ENCODE assay signal across 1 cellular context in the genomic region with DNA sequence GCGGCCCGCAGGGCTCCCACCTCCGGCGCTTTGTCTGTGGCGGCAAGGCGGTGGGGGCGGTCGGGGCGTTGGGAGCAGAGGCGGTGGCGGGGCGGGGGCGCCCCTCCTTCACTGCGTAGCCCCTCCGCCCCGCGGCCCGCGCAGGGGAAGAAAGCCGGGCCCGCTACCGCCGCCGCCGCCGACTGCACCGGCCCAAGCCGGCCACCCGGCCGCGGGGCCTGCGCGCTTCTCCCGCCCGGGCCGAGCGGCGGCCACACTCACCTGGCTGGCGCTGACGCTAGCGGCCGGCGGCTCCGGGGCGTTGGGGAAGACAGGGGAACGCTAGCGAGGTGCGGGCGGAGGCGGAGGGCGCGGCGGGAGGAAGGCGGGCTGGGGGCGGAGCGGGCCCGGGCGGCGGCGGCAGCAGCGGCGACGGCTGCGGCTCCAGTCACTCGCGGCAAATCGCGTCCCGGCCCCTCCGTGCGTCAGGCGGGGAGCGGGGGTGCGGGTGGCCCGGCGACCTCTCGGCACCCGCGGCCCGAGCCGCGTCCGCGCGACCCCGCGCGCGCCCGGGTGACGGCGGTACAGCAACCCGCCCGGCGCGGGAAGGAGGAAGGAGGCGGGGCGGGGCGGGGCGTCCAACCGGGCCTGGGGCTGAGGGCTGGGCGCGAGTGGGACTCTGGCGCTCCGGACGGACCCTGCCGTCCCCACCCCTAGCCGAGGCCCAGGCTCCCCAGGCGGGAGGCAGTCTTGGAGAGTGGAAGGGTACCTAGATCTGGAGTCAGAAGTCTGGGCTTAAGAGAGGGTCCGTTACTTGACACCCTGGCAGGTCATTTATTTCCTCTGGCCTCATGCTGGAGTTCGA.
TF ChIP-seq lines count a peak whose summit lies in the region.

A gene with protein sequence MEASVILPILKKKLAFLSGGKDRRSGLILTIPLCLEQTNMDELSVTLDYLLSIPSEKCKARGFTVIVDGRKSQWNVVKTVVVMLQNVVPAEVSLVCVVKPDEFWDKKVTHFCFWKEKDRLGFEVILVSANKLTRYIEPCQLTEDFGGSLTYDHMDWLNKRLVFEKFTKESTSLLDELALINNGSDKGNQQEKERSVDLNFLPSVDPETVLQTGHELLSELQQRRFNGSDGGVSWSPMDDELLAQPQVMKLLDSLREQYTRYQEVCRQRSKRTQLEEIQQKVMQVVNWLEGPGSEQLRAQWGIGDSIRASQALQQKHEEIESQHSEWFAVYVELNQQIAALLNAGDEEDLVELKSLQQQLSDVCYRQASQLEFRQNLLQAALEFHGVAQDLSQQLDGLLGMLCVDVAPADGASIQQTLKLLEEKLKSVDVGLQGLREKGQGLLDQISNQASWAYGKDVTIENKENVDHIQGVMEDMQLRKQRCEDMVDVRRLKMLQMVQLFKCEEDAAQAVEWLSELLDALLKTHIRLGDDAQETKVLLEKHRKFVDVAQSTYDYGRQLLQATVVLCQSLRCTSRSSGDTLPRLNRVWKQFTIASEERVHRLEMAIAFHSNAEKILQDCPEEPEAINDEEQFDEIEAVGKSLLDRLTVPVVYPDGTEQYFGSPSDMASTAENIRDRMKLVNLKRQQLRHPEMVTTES (minus strand): TSS at position 595 of the 844 bp plus-strand sequence. CDS start 72,991 bp downstream, outside the sequence.

TF ChIP-seq in HEK293, 187 proteins besides CTCF, POLR2A, EP300 and RAD21 (continued from another document and continues in another):
- TF ChIP-seq, protein P1, sequence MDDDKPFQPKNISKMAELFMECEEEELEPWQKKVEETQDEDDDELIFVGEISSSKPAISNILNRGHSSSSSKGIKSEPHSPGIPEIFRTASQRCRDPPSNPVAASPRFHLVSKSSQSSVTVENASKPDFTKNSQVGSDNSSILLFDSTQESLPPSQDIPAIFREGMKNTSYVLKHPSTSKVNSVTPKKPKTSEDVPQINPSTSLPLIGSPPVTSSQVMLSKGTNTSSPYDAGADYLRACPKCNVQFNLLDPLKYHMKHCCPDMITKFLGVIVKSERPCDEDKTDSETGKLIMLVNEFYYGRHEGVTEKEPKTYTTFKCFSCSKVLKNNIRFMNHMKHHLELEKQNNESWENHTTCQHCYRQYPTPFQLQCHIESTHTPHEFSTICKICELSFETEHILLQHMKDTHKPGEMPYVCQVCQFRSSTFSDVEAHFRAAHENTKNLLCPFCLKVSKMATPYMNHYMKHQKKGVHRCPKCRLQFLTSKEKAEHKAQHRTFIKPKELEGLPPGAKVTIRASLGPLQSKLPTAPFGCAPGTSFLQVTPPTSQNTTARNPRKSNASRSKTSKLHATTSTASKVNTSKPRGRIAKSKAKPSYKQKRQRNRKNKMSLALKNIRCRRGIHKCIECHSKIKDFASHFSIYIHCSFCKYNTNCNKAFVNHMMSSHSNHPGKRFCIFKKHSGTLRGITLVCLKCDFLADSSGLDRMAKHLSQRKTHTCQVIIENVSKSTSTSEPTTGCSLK (tag by site-specific recombination; IDR thresholded peaks at IDR 0.05) = no peak
- TF ChIP-seq, protein P2, sequence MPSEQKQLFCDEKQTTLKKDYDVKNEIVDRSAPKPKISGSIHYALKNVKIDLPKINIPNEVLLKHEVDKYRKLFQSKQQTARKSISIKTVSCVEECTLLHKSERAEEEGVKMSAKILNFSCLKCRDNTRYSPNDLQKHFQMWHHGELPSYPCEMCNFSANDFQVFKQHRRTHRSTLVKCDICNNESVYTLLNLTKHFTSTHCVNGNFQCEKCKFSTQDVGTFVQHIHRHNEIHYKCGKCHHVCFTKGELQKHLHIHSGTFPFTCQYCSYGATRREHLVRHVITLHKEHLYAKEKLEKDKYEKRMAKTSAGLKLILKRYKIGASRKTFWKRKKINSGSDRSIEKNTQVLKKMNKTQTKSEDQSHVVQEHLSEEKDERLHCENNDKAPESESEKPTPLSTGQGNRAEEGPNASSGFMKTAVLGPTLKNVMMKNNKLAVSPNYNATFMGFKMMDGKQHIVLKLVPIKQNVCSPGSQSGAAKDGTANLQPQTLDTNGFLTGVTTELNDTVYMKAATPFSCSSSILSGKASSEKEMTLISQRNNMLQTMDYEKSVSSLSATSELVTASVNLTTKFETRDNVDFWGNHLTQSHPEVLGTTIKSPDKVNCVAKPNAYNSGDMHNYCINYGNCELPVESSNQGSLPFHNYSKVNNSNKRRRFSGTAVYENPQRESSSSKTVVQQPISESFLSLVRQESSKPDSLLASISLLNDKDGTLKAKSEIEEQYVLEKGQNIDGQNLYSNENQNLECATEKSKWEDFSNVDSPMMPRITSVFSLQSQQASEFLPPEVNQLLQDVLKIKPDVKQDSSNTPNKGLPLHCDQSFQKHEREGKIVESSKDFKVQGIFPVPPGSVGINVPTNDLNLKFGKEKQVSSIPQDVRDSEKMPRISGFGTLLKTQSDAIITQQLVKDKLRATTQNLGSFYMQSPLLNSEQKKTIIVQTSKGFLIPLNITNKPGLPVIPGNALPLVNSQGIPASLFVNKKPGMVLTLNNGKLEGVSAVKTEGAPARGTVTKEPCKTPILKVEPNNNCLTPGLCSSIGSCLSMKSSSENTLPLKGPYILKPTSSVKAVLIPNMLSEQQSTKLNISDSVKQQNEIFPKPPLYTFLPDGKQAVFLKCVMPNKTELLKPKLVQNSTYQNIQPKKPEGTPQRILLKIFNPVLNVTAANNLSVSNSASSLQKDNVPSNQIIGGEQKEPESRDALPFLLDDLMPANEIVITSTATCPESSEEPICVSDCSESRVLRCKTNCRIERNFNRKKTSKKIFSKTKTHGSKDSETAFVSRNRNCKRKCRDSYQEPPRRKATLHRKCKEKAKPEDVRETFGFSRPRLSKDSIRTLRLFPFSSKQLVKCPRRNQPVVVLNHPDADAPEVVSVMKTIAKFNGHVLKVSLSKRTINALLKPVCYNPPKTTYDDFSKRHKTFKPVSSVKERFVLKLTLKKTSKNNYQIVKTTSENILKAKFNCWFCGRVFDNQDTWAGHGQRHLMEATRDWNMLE (tag by site-specific recombination; conservative IDR thresholded peaks at IDR 0.05; ENCODE audit: low read depth) = no peak
- TF ChIP-seq ZNF23 (tag by site-specific recombination; IDR thresholded peaks at IDR 0.05; ENCODE audit: borderline replicate concordance) (no peak), KLF1 (tag by site-specific recombination; IDR thresholded peaks at IDR 0.05) (no peak), ZBTB48 (tag by site-specific recombination; IDR thresholded peaks at IDR 0.05) (peak; percentile 46; the same call in 1 of the 2 replicates), KLF9 (tag by site-specific recombination; IDR thresholded peaks at IDR 0.05; ENCODE audit: low read depth) (peak; percentile 47; the same call in 1 of the 2 replicates), SP2 (tag by site-specific recombination; IDR thresholded peaks at IDR 0.05) (peak; percentile 37; the same call in 1 of the 2 replicates), ZSCAN16 (tag by site-specific recombination; IDR thresholded peaks at IDR 0.05) (no peak), ZNF426 (tag by site-specific recombination; IDR thresholded peaks at IDR 0.05) (no peak), YY2 (tag by site-specific recombination; IDR thresholded peaks at IDR 0.05) (no peak), ZNF175 (tag by site-specific recombination; IDR thresholded peaks at IDR 0.05) (no peak), ZBTB21 (tag by site-specific recombination; IDR thresholded peaks at IDR 0.05) (no peak), GLI2 (tag by site-specific recombination; IDR thresholded peaks at IDR 0.05; ENCODE audit: borderline replicate concordance, low read depth) (no peak), SETDB1 (IDR thresholded peaks at IDR 0.05; ENCODE audit: insufficient read length, low read length) (no peak), ZFP69B (tag by site-specific recombination; IDR thresholded peaks at IDR 0.05) (no peak), ZNF701 (tag by site-specific recombination; IDR thresholded peaks at IDR 0.05) (no peak), ZNF558 (tag by site-specific recombination; IDR thresholded peaks at IDR 0.05) (no peak), ZBTB20 (tag by site-specific recombination; IDR thresholded peaks at IDR 0.05) (peak; percentile 35; the same call in 1 of the 2 replicates), ZFP37 (tag by site-specific recombination; IDR thresholded peaks at IDR 0.05) (no peak), ZNF76 (tag by site-specific recombination; IDR thresholded peaks at IDR 0.05; ENCODE audit: borderline replicate concordance, low read depth) (no peak), ZNF791 (tag by site-specific recombination; IDR thresholded peaks at IDR 0.05) (no peak)
- TF ChIP-seq, protein P3, sequence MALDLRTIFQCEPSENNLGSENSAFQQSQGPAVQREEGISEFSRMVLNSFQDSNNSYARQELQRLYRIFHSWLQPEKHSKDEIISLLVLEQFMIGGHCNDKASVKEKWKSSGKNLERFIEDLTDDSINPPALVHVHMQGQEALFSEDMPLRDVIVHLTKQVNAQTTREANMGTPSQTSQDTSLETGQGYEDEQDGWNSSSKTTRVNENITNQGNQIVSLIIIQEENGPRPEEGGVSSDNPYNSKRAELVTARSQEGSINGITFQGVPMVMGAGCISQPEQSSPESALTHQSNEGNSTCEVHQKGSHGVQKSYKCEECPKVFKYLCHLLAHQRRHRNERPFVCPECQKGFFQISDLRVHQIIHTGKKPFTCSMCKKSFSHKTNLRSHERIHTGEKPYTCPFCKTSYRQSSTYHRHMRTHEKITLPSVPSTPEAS (tag by site-specific recombination; IDR thresholded peaks at IDR 0.05) = no peak
- TF ChIP-seq, protein P4, sequence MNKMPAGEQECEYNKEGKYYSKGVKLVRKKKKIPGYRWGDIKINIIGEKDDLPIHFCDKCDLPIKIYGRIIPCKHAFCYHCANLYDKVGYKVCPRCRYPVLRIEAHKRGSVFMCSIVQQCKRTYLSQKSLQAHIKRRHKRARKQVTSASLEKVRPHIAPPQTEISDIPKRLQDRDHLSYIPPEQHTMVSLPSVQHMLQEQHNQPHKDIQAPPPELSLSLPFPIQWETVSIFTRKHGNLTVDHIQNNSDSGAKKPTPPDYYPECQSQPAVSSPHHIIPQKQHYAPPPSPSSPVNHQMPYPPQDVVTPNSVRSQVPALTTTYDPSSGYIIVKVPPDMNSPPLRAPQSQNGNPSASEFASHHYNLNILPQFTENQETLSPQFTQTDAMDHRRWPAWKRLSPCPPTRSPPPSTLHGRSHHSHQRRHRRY (tag by site-specific recombination; IDR thresholded peaks at IDR 0.05) = no peak
- TF ChIP-seq, protein P5, sequence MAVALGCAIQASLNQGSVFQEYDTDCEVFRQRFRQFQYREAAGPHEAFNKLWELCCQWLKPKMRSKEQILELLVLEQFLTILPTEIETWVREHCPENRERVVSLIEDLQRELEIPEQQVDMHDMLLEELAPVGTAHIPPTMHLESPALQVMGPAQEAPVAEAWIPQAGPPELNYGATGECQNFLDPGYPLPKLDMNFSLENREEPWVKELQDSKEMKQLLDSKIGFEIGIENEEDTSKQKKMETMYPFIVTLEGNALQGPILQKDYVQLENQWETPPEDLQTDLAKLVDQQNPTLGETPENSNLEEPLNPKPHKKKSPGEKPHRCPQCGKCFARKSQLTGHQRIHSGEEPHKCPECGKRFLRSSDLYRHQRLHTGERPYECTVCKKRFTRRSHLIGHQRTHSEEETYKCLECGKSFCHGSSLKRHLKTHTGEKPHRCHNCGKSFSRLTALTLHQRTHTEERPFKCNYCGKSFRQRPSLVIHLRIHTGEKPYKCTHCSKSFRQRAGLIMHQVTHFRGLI (tag by site-specific recombination; IDR thresholded peaks at IDR 0.05) = peak; percentile 67
- TF ChIP-seq, protein P6, sequence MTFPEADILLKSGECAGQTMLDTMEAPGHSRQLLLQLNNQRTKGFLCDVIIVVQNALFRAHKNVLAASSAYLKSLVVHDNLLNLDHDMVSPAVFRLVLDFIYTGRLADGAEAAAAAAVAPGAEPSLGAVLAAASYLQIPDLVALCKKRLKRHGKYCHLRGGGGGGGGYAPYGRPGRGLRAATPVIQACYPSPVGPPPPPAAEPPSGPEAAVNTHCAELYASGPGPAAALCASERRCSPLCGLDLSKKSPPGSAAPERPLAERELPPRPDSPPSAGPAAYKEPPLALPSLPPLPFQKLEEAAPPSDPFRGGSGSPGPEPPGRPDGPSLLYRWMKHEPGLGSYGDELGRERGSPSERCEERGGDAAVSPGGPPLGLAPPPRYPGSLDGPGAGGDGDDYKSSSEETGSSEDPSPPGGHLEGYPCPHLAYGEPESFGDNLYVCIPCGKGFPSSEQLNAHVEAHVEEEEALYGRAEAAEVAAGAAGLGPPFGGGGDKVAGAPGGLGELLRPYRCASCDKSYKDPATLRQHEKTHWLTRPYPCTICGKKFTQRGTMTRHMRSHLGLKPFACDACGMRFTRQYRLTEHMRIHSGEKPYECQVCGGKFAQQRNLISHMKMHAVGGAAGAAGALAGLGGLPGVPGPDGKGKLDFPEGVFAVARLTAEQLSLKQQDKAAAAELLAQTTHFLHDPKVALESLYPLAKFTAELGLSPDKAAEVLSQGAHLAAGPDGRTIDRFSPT (tag by site-specific recombination; IDR thresholded peaks at IDR 0.05) = no peak
- TF ChIP-seq, protein P7, sequence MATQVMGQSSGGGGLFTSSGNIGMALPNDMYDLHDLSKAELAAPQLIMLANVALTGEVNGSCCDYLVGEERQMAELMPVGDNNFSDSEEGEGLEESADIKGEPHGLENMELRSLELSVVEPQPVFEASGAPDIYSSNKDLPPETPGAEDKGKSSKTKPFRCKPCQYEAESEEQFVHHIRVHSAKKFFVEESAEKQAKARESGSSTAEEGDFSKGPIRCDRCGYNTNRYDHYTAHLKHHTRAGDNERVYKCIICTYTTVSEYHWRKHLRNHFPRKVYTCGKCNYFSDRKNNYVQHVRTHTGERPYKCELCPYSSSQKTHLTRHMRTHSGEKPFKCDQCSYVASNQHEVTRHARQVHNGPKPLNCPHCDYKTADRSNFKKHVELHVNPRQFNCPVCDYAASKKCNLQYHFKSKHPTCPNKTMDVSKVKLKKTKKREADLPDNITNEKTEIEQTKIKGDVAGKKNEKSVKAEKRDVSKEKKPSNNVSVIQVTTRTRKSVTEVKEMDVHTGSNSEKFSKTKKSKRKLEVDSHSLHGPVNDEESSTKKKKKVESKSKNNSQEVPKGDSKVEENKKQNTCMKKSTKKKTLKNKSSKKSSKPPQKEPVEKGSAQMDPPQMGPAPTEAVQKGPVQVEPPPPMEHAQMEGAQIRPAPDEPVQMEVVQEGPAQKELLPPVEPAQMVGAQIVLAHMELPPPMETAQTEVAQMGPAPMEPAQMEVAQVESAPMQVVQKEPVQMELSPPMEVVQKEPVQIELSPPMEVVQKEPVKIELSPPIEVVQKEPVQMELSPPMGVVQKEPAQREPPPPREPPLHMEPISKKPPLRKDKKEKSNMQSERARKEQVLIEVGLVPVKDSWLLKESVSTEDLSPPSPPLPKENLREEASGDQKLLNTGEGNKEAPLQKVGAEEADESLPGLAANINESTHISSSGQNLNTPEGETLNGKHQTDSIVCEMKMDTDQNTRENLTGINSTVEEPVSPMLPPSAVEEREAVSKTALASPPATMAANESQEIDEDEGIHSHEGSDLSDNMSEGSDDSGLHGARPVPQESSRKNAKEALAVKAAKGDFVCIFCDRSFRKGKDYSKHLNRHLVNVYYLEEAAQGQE (tag by site-specific recombination; IDR thresholded peaks at IDR 0.05) = no peak
- TF ChIP-seq, protein P8, sequence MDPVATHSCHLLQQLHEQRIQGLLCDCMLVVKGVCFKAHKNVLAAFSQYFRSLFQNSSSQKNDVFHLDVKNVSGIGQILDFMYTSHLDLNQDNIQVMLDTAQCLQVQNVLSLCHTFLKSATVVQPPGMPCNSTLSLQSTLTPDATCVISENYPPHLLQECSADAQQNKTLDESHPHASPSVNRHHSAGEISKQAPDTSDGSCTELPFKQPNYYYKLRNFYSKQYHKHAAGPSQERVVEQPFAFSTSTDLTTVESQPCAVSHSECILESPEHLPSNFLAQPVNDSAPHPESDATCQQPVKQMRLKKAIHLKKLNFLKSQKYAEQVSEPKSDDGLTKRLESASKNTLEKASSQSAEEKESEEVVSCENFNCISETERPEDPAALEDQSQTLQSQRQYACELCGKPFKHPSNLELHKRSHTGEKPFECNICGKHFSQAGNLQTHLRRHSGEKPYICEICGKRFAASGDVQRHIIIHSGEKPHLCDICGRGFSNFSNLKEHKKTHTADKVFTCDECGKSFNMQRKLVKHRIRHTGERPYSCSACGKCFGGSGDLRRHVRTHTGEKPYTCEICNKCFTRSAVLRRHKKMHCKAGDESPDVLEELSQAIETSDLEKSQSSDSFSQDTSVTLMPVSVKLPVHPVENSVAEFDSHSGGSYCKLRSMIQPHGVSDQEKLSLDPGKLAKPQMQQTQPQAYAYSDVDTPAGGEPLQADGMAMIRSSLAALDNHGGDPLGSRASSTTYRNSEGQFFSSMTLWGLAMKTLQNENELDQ (tag by site-specific recombination; IDR thresholded peaks at IDR 0.05; ENCODE audit: low read depth) = no peak
